Comparison of ENCODE assay signal across 1 cellular context in genomic region chr1:183845681-183846080, GRCh38.
TF ChIP-seq lines count a peak whose summit lies in the region.

No MANE protein-coding gene starts in this region.

TF ChIP-seq in HepG2, 621 proteins besides CTCF, POLR2A, EP300 and RAD21:
- TF ChIP-seq NR2F6 (IDR thresholded peaks at IDR 0.05) (no peak), NR2F6 (CRISPR knock-in tag; IDR thresholded peaks at IDR 0.05) (no peak), FOXC1 (CRISPR knock-in tag; IDR thresholded peaks at IDR 0.05; ENCODE audit: borderline replicate concordance) (no peak), ZNF263 (CRISPR knock-in tag; IDR thresholded peaks at IDR 0.05) (no peak), TBX2 (CRISPR knock-in tag; IDR thresholded peaks at IDR 0.05; ENCODE audit: borderline replicate concordance) (no peak), ZNF687 (CRISPR knock-in tag; IDR thresholded peaks at IDR 0.05) (no peak), SNRNP70 (IDR thresholded peaks at IDR 0.05; ENCODE audit: low read depth, low read length) (no peak), MTF1 (CRISPR knock-in tag; IDR thresholded peaks at IDR 0.05) (no peak), ZFP62 (CRISPR knock-in tag; IDR thresholded peaks at IDR 0.05) (no peak), ZNF350 (CRISPR knock-in tag; IDR thresholded peaks at IDR 0.05; ENCODE audit: borderline replicate concordance, low read depth) (no peak), ZNF639 (CRISPR knock-in tag; conservative IDR thresholded peaks at IDR 0.05) (no peak)
